ENCODE assay signal across 21 cellular contexts in genomic region chr14:26173581-26173980, GRCh38.
"Had no signal": no experiment of that assay in that cellular context is flagged by ENCODE, and none has a peak within 500 bp of the region (broad histone marks: within the 10 kb centered on the region; RNA-seq: fewer than 3 reads in every experiment).

No MANE protein-coding gene starts in this region.

- ATAC-seq: heart right ventricle; naive thymus-derived CD4-positive, alpha-beta T cell; right cardiac atrium; T-helper 17 cell had no signal

- DNase-seq: activated CD4-positive, alpha-beta T cell treated with anti-CD3 and anti-CD28 coated beads for 1 hour; activated CD4-positive, alpha-beta T cell treated with anti-CD3 and anti-CD28 coated beads, Interleukin-2, amount 50 U/mL, for 48 hours; activated T-cell treated with anti-CD3 and anti-CD28 coated beads for 4 hours; amniotic stem cell; dermis blood vessel endothelial cell; effector memory CD4-positive, alpha-beta T cell; heart right ventricle; immature natural killer cell; naive thymus-derived CD4-positive, alpha-beta T cell; right cardiac atrium; stimulated activated CD4-positive, alpha-beta T cell treated with anti-CD3 and anti-CD28 coated beads, Interleukin-15, amount 100 ng/mL, for 24 hours; stimulated activated CD4-positive, alpha-beta T cell treated with anti-CD3 and anti-CD28 coated beads, Interleukin-2, amount 100 ng/mL, for 48 hours; T-helper 17 cell; transverse colon; WERI-Rb-1 had no signal

- H3K4me2 ChIP-seq: neural progenitor cell had no signal

- H3K27ac ChIP-seq: cardiac muscle cell, epithelial cell of prostate, heart right ventricle, neural progenitor cell, prostate gland, skin epidermis, transverse colon, vagina, WERI-Rb-1 had no signal

- H3K9me3 ChIP-seq: heart right ventricle, prostate gland, transverse colon, vagina had no signal

- H3K27me3 ChIP-seq: heart right ventricle, neural progenitor cell, transverse colon, vagina had no signal

- H3K36me3 ChIP-seq: cardiac muscle cell, heart right ventricle, neural progenitor cell, prostate gland, transverse colon, vagina, WERI-Rb-1 had no signal

- H3K4me1 ChIP-seq: heart right ventricle, neural progenitor cell, prostate gland, transverse colon, vagina had no signal

- H2AFZ ChIP-seq: neural progenitor cell had no signal

- H3K4me3 ChIP-seq: cardiac muscle cell, heart right ventricle, neural progenitor cell, prostate gland, skin epidermis, transverse colon, vagina had no signal
